Comparison of ENCODE assay signal across 10 cellular contexts in genomic region chr10:89367529-89367928, GRCh38. TPM values are rescaled to one million over a fixed set of nuclear protein-coding genes. Genes with fewer than 3 reads are reported as not detected.
DNase-seq lines count a peak whose midpoint lies in the region; ATAC-seq and TF ChIP-seq lines count a peak whose summit lies in the region.
"Had no signal": no experiment of that assay in that cellular context is flagged by ENCODE, and none has a peak within 500 bp of the region (broad histone marks: within the 10 kb centered on the region; RNA-seq: fewer than 3 reads in every experiment).

No MANE protein-coding gene starts in this region.

- no peaks in the 10 kb centered on the region for H3K36me3 ChIP-seq in CD4-positive, alpha-beta memory T cell (ENCODE audit: insufficient read depth, low read length)

- H3K27me3 ChIP-seq in CD4-positive, alpha-beta memory T cell (ENCODE audit: insufficient read depth, low read length): no peaks in the 10 kb centered on the region

- no peak for TF ChIP-seq CTCF in endothelial cell (IDR thresholded peaks at IDR 0.05; ENCODE audit: unreplicated experiment)

- POLR2A ChIA-PET in CD4-positive, alpha-beta memory T cell (lab: Charles Lee; ENCODE audit: partially characterized antibody): interaction anchor here (1.6 kb wide), 1 partner anchor 32 kb away, joined by 5 read pairs; no protein-coding TSS in a partner anchor

- peaks cover 2% of the 10 kb centered on the region in 2 donors for H3K27me3 Mint-ChIP-seq in CD4-positive, alpha-beta memory T cell
- H3K27me3 Mint-ChIP-seq in endothelial cell (ENCODE audit: unreplicated experiment): peaks cover 6% of the 10 kb centered on the region

- CTCF ChIA-PET in CD4-positive, alpha-beta memory T cell (lab: Charles Lee; ENCODE audit: partially characterized antibody): interaction anchor here (0.9 to 3.6 kb wide), 7 partner anchors 10 to 76 kb away, joined by 4 to 24 read pairs (median 6); partner anchors contain the start of genes IFIT1B and IFIT2

- H3K4me1 Mint-ChIP-seq in CD4-positive, alpha-beta memory T cell: peaks cover 18 to 22% (median 20%) of the 10 kb centered on the region in 4 donors
- H3K4me1 Mint-ChIP-seq in endothelial cell (ENCODE audit: unreplicated experiment): peaks cover 36% of the 10 kb centered on the region

- H3K9me3 Mint-ChIP-seq in CD4-positive, alpha-beta memory T cell: peaks cover 0 to 6% (median 0%) of the 10 kb centered on the region in 8 donors
- H3K9me3 Mint-ChIP-seq in endothelial cell (ENCODE audit: unreplicated experiment): no peaks in the 10 kb centered on the region
- H3K9me3 Mint-ChIP-seq: activated naive CD4-positive, alpha-beta T cell treated with anti-CD3 and anti-CD28 coated beads, Interleukin-2, amount 50 U/mL, for 72 hours had no signal

- intact Hi-C loops in CD4-positive, alpha-beta memory T cell (cut with micrococcal nuclease): loop anchor here (5.0 kb wide), 1 partner anchor 195 kb away; no protein-coding TSS in a partner anchor

- H3K4me3 ChIP-seq in CD4-positive, alpha-beta memory T cell (ENCODE audit: low read length in 2 of 2): no peak overlapping the region

- peak in 4 of 5 donors; percentile 14 to 36 (median 28) for DNase-seq in CD4-positive, alpha-beta memory T cell
- DNase-seq in endothelial cell (ENCODE audit: low spot score) (no peak), NCI-H82 (lab: John Stamatoyannopoulos, UW) (no peak), HuH-7.5 (ENCODE audit: low spot score) (no peak), 8988T (no peak), globus pallidus (ENCODE audit: low spot score) (no peak)
- DNase-seq: Calu3 had no signal

- H3K27ac Mint-ChIP-seq in CD4-positive, alpha-beta memory T cell: peak overlapping the region in 2 of 7 donors; percentile 75 to 78
- peak overlapping the region; percentile 19 for H3K27ac Mint-ChIP-seq in endothelial cell (ENCODE audit: unreplicated experiment)
- H3K27ac Mint-ChIP-seq: activated naive CD4-positive, alpha-beta T cell treated with anti-CD3 and anti-CD28 coated beads, Interleukin-2, amount 50 U/mL, for 72 hours had no signal

- ATAC-seq in GM19397 (IDR thresholded peaks at IDR 0.05; ENCODE audit: unreplicated experiment): peak; percentile 62
- peak; percentile 62 for ATAC-seq in HG03196 (IDR thresholded peaks at IDR 0.05; ENCODE audit: unreplicated experiment)

- peak overlapping the region in 1 of 8 donors; percentile 16 for H3K4me3 Mint-ChIP-seq in CD4-positive, alpha-beta memory T cell
- no peak overlapping the region for H3K4me3 Mint-ChIP-seq in endothelial cell (ENCODE audit: unreplicated experiment)

- no peaks in the 10 kb centered on the region for H3K36me3 Mint-ChIP-seq in CD4-positive, alpha-beta memory T cell
- H3K36me3 Mint-ChIP-seq in endothelial cell (ENCODE audit: low read depth, unreplicated experiment): no peaks in the 10 kb centered on the region
- H3K36me3 Mint-ChIP-seq: activated naive CD4-positive, alpha-beta T cell treated with anti-CD3 and anti-CD28 coated beads, Interleukin-2, amount 50 U/mL, for 72 hours had no signal

- no peaks in the 10 kb centered on the region for H3K9me3 ChIP-seq in CD4-positive, alpha-beta memory T cell (ENCODE audit: control insufficient read depth in 1 of 2, low read length in 2 of 2)

- H3K4me1 ChIP-seq in CD4-positive, alpha-beta memory T cell (ENCODE audit: insufficient read depth, low read length): peaks cover 19% of the 10 kb centered on the region

- H3K27ac ChIP-seq in CD4-positive, alpha-beta memory T cell (ENCODE audit: low read depth, low read length): no peak overlapping the region

RNA-seq across cellular contexts. Expression of gene IFIT1B, which starts 10.3 kb away (rescaled TPM):
- not detected for total RNA-seq in CD4-positive, alpha-beta memory T cell
- polyA plus RNA-seq in CD4-positive, alpha-beta memory T cell: not detected
- total RNA-seq in endothelial cell (ENCODE audit: unreplicated experiment): not detected
- total RNA-seq: activated naive CD4-positive, alpha-beta T cell treated with anti-CD3 and anti-CD28 coated beads, Interleukin-2, amount 50 U/mL, for 72 hours; Calu3 had no signal

RNA-seq across cellular contexts. Expression of gene IFIT1, which starts 24.9 kb away (rescaled TPM):
- total RNA-seq in CD4-positive, alpha-beta memory T cell: 1 to 10 TPM; 5.1 to 6.3 TPM
- 10 to 100 TPM in 1 of 2 donors, 1 to 10 TPM in 1; 4.3 to 15.2 TPM for polyA plus RNA-seq in CD4-positive, alpha-beta memory T cell
- 2.0 TPM for total RNA-seq in endothelial cell (ENCODE audit: unreplicated experiment)

RNA-seq across cellular contexts. Expression of gene IFIT3, which starts 39.7 kb away (rescaled TPM):
- total RNA-seq in CD4-positive, alpha-beta memory T cell: 1 to 10 TPM; 3.1 to 3.3 TPM
- 10 to 100 TPM in 1 of 2 donors, 1 to 10 TPM in 1; 5.1 to 10.4 TPM for polyA plus RNA-seq in CD4-positive, alpha-beta memory T cell
- total RNA-seq in endothelial cell (ENCODE audit: unreplicated experiment): 16.8 TPM

RNA-seq across cellular contexts. Expression of gene IFIT5, which starts 46.8 kb away (rescaled TPM):
- total RNA-seq in CD4-positive, alpha-beta memory T cell: 10 to 100 TPM; 24.6 to 25.6 TPM
- polyA plus RNA-seq in CD4-positive, alpha-beta memory T cell: 10 to 100 TPM; 12.2 to 13.6 TPM
- 8.2 TPM for total RNA-seq in endothelial cell (ENCODE audit: unreplicated experiment)

Comparison
In these comparisons a context has a peak if more than half of its experiments do, and no peak if none do; other contexts are left out.
1. DNase-seq: peak in CD4-positive, alpha-beta memory T cell (4 of 5); none in endothelial cell (single experiment), NCI-H82 (single experiment), HuH-7.5 (single experiment), 8988T (single experiment) and globus pallidus (single experiment).